ENCODE assay signal across 8 cellular contexts in genomic region chr5:102959055-102959454, GRCh38.
DNase-seq lines count a peak whose midpoint lies in the region; ATAC-seq lines count a peak whose summit lies in the region.

No MANE protein-coding gene starts in this region.

- H3K9me3 ChIP-seq in endocrine pancreas (ENCODE audit: control insufficient read depth, low read length): no peaks in the 10 kb centered on the region

- ATAC-seq in GM19395 (IDR thresholded peaks at IDR 0.05; ENCODE audit: unreplicated experiment): peak; percentile 72
- ATAC-seq in stimulated activated naive CD8-positive, alpha-beta T cell treated with anti-CD3 and anti-CD28 coated beads, Interleukin-15, Interleukin-2, amounts not matched to agents 100 U/mL and 50 U/mL, for 24 hours: no peak
- ATAC-seq in HG03460 (IDR thresholded peaks at IDR 0.05; ENCODE audit: unreplicated experiment): no peak

- H3K4me1 ChIP-seq in endocrine pancreas (ENCODE audit: control insufficient read depth, insufficient read depth, low read length): peaks cover 59% of the 10 kb centered on the region

- H3K9ac ChIP-seq in endocrine pancreas (ENCODE audit: control insufficient read depth, insufficient read depth, low read length): no peak overlapping the region

- DNase-seq in LoVo (ENCODE audit: low spot score) (peak; percentile 82), renal cortical epithelial cell (ENCODE audit: low read depth) (peak; percentile 95), iPS-NIHi7 (ENCODE audit: extremely low spot score) (no peak)
- no peak for DNase-seq in stimulated activated CD8-positive, alpha-beta memory T cell treated with anti-CD3 and anti-CD28 coated beads, Interleukin-4, amount 100 ng/mL, for 48 hours
- no peak for DNase-seq in stimulated activated naive CD8-positive, alpha-beta T cell treated with anti-CD3 and anti-CD28 coated beads, Interleukin-15, Interleukin-2, amounts not matched to agents 100 U/mL and 50 U/mL, for 24 hours

- H3K36me3 ChIP-seq in endocrine pancreas (ENCODE audit: control insufficient read depth, insufficient read depth, low read length): no peaks in the 10 kb centered on the region

- peak overlapping the region; percentile 64 for H3K4me3 ChIP-seq in endocrine pancreas (ENCODE audit: control insufficient read depth, insufficient read depth, low read length)

- H3K27me3 ChIP-seq in endocrine pancreas (ENCODE audit: control insufficient read depth, insufficient read depth, low read length): no peaks in the 10 kb centered on the region

Comparison
In these comparisons a context has a peak if more than half of its experiments do, and no peak if none do; other contexts are left out.
1. DNase-seq: peak in LoVo (single experiment) and renal cortical epithelial cell (single experiment); none in stimulated activated CD8-positive, alpha-beta memory T cell treated with anti-CD3 and anti-CD28 coated beads, Interleukin-4, amount 100 ng/mL, for 48 hours (single experiment), iPS-NIHi7 (single experiment) and stimulated activated naive CD8-positive, alpha-beta T cell treated with anti-CD3 and anti-CD28 coated beads, Interleukin-15, Interleukin-2, amounts not matched to agents 100 U/mL and 50 U/mL, for 24 hours (single experiment).